Comparison of ENCODE assay signal across 17 cellular contexts in genomic region chr10:96697438-96697837, GRCh38. TPM values are rescaled to one million over a fixed set of nuclear protein-coding genes. Genes with fewer than 3 reads are reported as not detected.
DNase-seq lines count a peak whose midpoint lies in the region; ATAC-seq and TF ChIP-seq lines count a peak whose summit lies in the region.
"Had no signal": no experiment of that assay in that cellular context is flagged by ENCODE, and none has a peak within 500 bp of the region (broad histone marks: within the 10 kb centered on the region; RNA-seq: fewer than 3 reads in every experiment).

No MANE protein-coding gene starts in this region.

- CTCF ChIA-PET in HEK293 (lab: Yijun Ruan, JAX) (interaction anchor here (0.6 to 0.7 kb wide), 2 partner anchors 15 to 282 kb away, joined by 3 read pairs; no protein-coding TSS in a partner anchor), activated B cell treated with CpG ODN at 0.5 μM for 24 hours (lab: Charles Lee) (interaction anchor here (0.9 to 2.0 kb wide), 3 partner anchors 21 to 54 kb away, joined by 3 to 6 read pairs (median 4); no protein-coding TSS in a partner anchor)

- POLR2A ChIA-PET in HEK293 (lab: Yijun Ruan, JAX) = no interaction called here
- POLR2A ChIA-PET in activated B cell treated with CpG ODN at 0.5 μM for 24 hours (lab: Charles Lee) = interaction anchor here (0.8 to 2.6 kb wide), 5 partner anchors 11 to 51 kb away, joined by 3 to 33 read pairs (median 6); no protein-coding TSS in a partner anchor

- DNase-seq in activated B cell treated with CpG ODN at 0.5 μM for 24 hours = no peak
- DNase-seq in natural killer cell treated with Interleukin-12 subunit alpha and Interleukin-12 subunit beta and Interleukin-15 and Interleukin-18, amount 100 ng/mL, for 72 hours (ENCODE audit: low spot score) = no peak
- no peak for DNase-seq in DMS 273 (lab: John Stamatoyannopoulos, UW; ENCODE audit: unreplicated experiment)
- DNase-seq: CD4-positive, CD25-positive, alpha-beta regulatory T cell; EL; NCI-H1436 treated with DMSO at 0.1 percent for 48 hours; NCI-H2081; NCI-H2171 treated with DMSO at 0.1 percent for 48 hours; NCI-H446; SW 1271 had no signal

- no peaks in the 10 kb centered on the region for H3K27me3 Mint-ChIP-seq in activated B cell treated with CpG ODN at 0.5 μM for 24 hours
- no peaks in the 10 kb centered on the region for H3K27me3 Mint-ChIP-seq in natural killer cell treated with Interleukin-12 subunit alpha and Interleukin-12 subunit beta and Interleukin-15 and Interleukin-18, amount 100 ng/mL, for 72 hours
- H3K27me3 Mint-ChIP-seq: CD4-positive, CD25-positive, alpha-beta regulatory T cell had no signal

- peaks cover 100% of the 10 kb centered on the region for H3K79me2 ChIP-seq in DOHH2 (ENCODE audit: control insufficient read depth, low read length)

- peak overlapping the region; percentile 84 for H3K4me3 Mint-ChIP-seq in activated B cell treated with CpG ODN at 0.5 μM for 24 hours
- peak overlapping the region; percentile 83 for H3K4me3 Mint-ChIP-seq in natural killer cell treated with Interleukin-12 subunit alpha and Interleukin-12 subunit beta and Interleukin-15 and Interleukin-18, amount 100 ng/mL, for 72 hours
- H3K4me3 Mint-ChIP-seq: CD4-positive, CD25-positive, alpha-beta regulatory T cell had no signal

- H3K9me3 Mint-ChIP-seq in activated B cell treated with CpG ODN at 0.5 μM for 24 hours = no peaks in the 10 kb centered on the region
- H3K9me3 Mint-ChIP-seq in natural killer cell treated with Interleukin-12 subunit alpha and Interleukin-12 subunit beta and Interleukin-15 and Interleukin-18, amount 100 ng/mL, for 72 hours = no peaks in the 10 kb centered on the region
- H3K9me3 Mint-ChIP-seq: CD4-positive, CD25-positive, alpha-beta regulatory T cell had no signal

- intact Hi-C loops in activated B cell treated with CpG ODN at 0.5 μM for 24 hours (cut with micrococcal nuclease) = no loop called here

- H3K27me3 ChIP-seq in DOHH2 (ENCODE audit: control insufficient read depth, low read length) = no peaks in the 10 kb centered on the region

- H3K4me1 ChIP-seq in DOHH2 (ENCODE audit: control insufficient read depth, low read length) = peaks cover 95% of the 10 kb centered on the region
- no peaks in the 10 kb centered on the region for H3K4me1 ChIP-seq in HEK293 (ENCODE audit: control insufficient read depth, insufficient read depth, low read length)

- H3K27ac ChIP-seq in DOHH2 (ENCODE audit: low read depth, low read length) (peak overlapping the region; percentile 66), HEK293 (ENCODE audit: extremely low read depth, low read depth, low read length) (no peak overlapping the region)

- H3K36me3 ChIP-seq in DOHH2 (ENCODE audit: control insufficient read depth, low read length) (peaks cover 84% of the 10 kb centered on the region), HEK293 (ENCODE audit: control insufficient read depth in 2 of 2, insufficient read depth in 1 of 2, low read length in 2 of 2) (no peaks in the 10 kb centered on the region)

- H3K36me3 Mint-ChIP-seq in activated B cell treated with CpG ODN at 0.5 μM for 24 hours (ENCODE audit: low read depth) = peaks cover 47% of the 10 kb centered on the region
- H3K36me3 Mint-ChIP-seq in natural killer cell treated with Interleukin-12 subunit alpha and Interleukin-12 subunit beta and Interleukin-15 and Interleukin-18, amount 100 ng/mL, for 72 hours = peaks cover 14% of the 10 kb centered on the region
- H3K36me3 Mint-ChIP-seq: CD4-positive, CD25-positive, alpha-beta regulatory T cell had no signal

- peaks cover 23% of the 10 kb centered on the region for H4K20me1 ChIP-seq in DOHH2 (ENCODE audit: control insufficient read depth, insufficient read depth, low read depth, low read length)

- H3F3A ChIP-seq in DOHH2 (ENCODE audit: control insufficient read depth, insufficient read depth) = peaks cover 25% of the 10 kb centered on the region

- H3K9me2 ChIP-seq in DOHH2 (replicated peaks; ENCODE audit: control insufficient read depth, low read length) = no peaks in the 10 kb centered on the region

- H3K4me3 ChIP-seq in DOHH2 (ENCODE audit: low read length) (peak overlapping the region; percentile 82), HEK293 (ENCODE audit: low read depth, low read length) (no peak overlapping the region)

- no peaks in the 10 kb centered on the region for H3K9me3 ChIP-seq in DOHH2 (ENCODE audit: control insufficient read depth, insufficient read depth, low read length)
- H3K9me3 ChIP-seq in HEK293 (ENCODE audit: control insufficient read depth, insufficient read depth, low read depth, low read length) = no peaks in the 10 kb centered on the region

- peaks cover 90% of the 10 kb centered on the region for H3K4me1 Mint-ChIP-seq in activated B cell treated with CpG ODN at 0.5 μM for 24 hours
- H3K4me1 Mint-ChIP-seq in natural killer cell treated with Interleukin-12 subunit alpha and Interleukin-12 subunit beta and Interleukin-15 and Interleukin-18, amount 100 ng/mL, for 72 hours (ENCODE audit: low read depth in 2 of 2) = peaks cover 72 to 79% of the 10 kb centered on the region in 2 donors

- TF ChIP-seq CTCF in DOHH2 (IDR thresholded peaks at IDR 0.05; ENCODE audit: low read depth, low read length, poor library complexity, severe bottlenecking) (no peak), HEK293 (tag by site-specific recombination; IDR thresholded peaks at IDR 0.05) (no peak), activated B cell treated with CpG ODN at 0.5 μM for 24 hours (IDR thresholded peaks at IDR 0.05) (no peak)

- H3K4me2 ChIP-seq in DOHH2 (ENCODE audit: low read length) = peak overlapping the region; percentile 93

- peak overlapping the region; percentile 92 for H3K27ac Mint-ChIP-seq in activated B cell treated with CpG ODN at 0.5 μM for 24 hours
- H3K27ac Mint-ChIP-seq in natural killer cell treated with Interleukin-12 subunit alpha and Interleukin-12 subunit beta and Interleukin-15 and Interleukin-18, amount 100 ng/mL, for 72 hours = peak overlapping the region; percentile 88 to 90

- no peak for ATAC-seq in activated B cell treated with CpG ODN at 0.5 μM for 24 hours (ENCODE audit: low read depth)
- no peak for ATAC-seq in natural killer cell treated with Interleukin-12 subunit alpha and Interleukin-12 subunit beta and Interleukin-15 and Interleukin-18, amount 100 ng/mL, for 72 hours
- no peak for ATAC-seq in GM21723 (IDR thresholded peaks at IDR 0.05; ENCODE audit: unreplicated experiment)
- no peak for ATAC-seq in HG03045 (IDR thresholded peaks at IDR 0.05; ENCODE audit: unreplicated experiment)
- no peak for ATAC-seq in HG03565 (IDR thresholded peaks at IDR 0.05; ENCODE audit: unreplicated experiment)
- ATAC-seq: Right ventricle myocardium inferior had no signal

TF ChIP-seq in HEK293, 187 proteins besides CTCF, POLR2A, EP300 and RAD21:
- TF ChIP-seq SP7 (tag by site-specific recombination; IDR thresholded peaks at IDR 0.05) (no peak), ZNF121 (tag by site-specific recombination; IDR thresholded peaks at IDR 0.05) (0 out of 2 replicates have a peak, but pooled peaks have one; percentile 21)

RNA-seq across cellular contexts. Expression of gene PIK3AP1, which starts 22.9 kb away (rescaled TPM):
- total RNA-seq in activated B cell treated with CpG ODN at 0.5 μM for 24 hours = 156 and 157 TPM in 2 replicates
- total RNA-seq in natural killer cell treated with Interleukin-12 subunit alpha and Interleukin-12 subunit beta and Interleukin-15 and Interleukin-18, amount 100 ng/mL, for 72 hours = 100 to 1,000 TPM; 147 to 383 TPM
- total RNA-seq: MCF 10A had no signal
